16 cellular contexts compared by ENCODE assay signal in the genomic region with DNA sequence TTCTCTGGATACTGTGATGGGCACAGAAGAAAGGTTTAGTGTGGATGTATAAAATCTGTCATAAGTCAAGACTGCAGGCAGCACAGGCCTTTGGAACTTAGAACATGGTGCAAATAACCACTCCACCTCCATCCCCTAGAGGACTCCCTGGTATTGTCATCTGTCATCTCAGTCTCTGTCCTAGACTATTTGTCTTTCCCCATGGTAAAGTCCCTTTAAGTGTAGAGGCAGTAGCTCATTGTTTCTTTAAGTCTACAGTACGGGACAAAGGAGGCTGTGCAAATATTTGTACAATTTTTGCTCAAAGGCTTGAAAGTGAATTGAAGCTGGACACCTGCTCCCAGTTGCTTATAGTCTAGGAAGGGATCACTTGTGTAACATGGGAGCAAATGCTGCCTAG. TPM values are rescaled to one million over a fixed set of nuclear protein-coding genes. Genes with fewer than 3 reads are reported as not detected.
DNase-seq lines count a peak whose midpoint lies in the region; ATAC-seq and TF ChIP-seq lines count a peak whose summit lies in the region.
"Had no signal": no experiment of that assay in that cellular context is flagged by ENCODE, and none has a peak within 500 bp of the region (broad histone marks: within the 10 kb centered on the region; RNA-seq: fewer than 3 reads in every experiment).

No MANE protein-coding gene starts in this region.

- CTCF ChIA-PET in Panc1 (lab: Charles Lee): no interaction called here
- CTCF ChIA-PET in RWPE1 (lab: Yijun Ruan, JAX): interaction anchor here (0.5 kb wide), 1 partner anchor 341 kb away, joined by 3 read pairs; no protein-coding TSS in a partner anchor

- POLR2A ChIA-PET in Panc1 (lab: Charles Lee) (no interaction called here), RWPE1 (lab: Yijun Ruan, JAX; ENCODE audit: low non-redundant PET) (no interaction called here)

- DNase-seq in natural killer cell: no peak
- DNase-seq in natural killer cell treated with Interleukin-12 subunit alpha and Interleukin-12 subunit beta and Interleukin-15 and Interleukin-18, amount 100 ng/mL, for 72 hours (ENCODE audit: low spot score): no peak
- peak; percentile 98 for DNase-seq in NCI-H146 (lab: John Stamatoyannopoulos, UW)
- no peak for DNase-seq in Panc1 (ENCODE audit: low read depth, low spot score)
- DNase-seq in RWPE1 (ENCODE audit: low spot score): no peak
- no peak for DNase-seq in stimulated activated CD4-positive, alpha-beta T cell treated with anti-CD3 and anti-CD28 coated beads, Interleukin-2, amount 100 ng/mL, for 24 hours
- DNase-seq: activated CD4-positive, alpha-beta T cell treated with anti-CD3 and anti-CD28 coated beads for 1 hour; activated effector memory CD4-positive, alpha-beta T cell treated with Interleukin-2 at 50 U/mL for 16 hours; caudate nucleus; heart right ventricle; islet precursor cell; posterior cingulate gyrus; Right ventricle myocardium superior had no signal

- no peak overlapping the region for H3K27ac ChIP-seq in Panc1 (ENCODE audit: low read length)
- no peak overlapping the region for H3K27ac ChIP-seq in RWPE1
- H3K27ac ChIP-seq: heart right ventricle, suprapubic skin had no signal

- H3K4me1 Mint-ChIP-seq in natural killer cell: peaks cover 29 to 35% of the 10 kb centered on the region in 2 donors
- peaks cover 26 to 28% of the 10 kb centered on the region in 2 donors for H3K4me1 Mint-ChIP-seq in natural killer cell treated with Interleukin-12 subunit alpha and Interleukin-12 subunit beta and Interleukin-15 and Interleukin-18, amount 100 ng/mL, for 72 hours (ENCODE audit: low read depth in 2 of 2)

- peaks cover 6% of the 10 kb centered on the region; the same call in 1 of the 2 replicates for H3K4me1 ChIP-seq in Panc1 (ENCODE audit: control insufficient read depth, insufficient read depth, low read length)

- in situ Hi-C loops in Panc1 (cut with HindIII; ENCODE audit: low pct_unique_long_range_greater_than_20kb, low sequenced_read_pairs): no loop called here

- peak overlapping the region; percentile 57 for H3K4me3 Mint-ChIP-seq in natural killer cell
- H3K4me3 Mint-ChIP-seq in natural killer cell treated with Interleukin-12 subunit alpha and Interleukin-12 subunit beta and Interleukin-15 and Interleukin-18, amount 100 ng/mL, for 72 hours: no peak overlapping the region

- H3K36me3 ChIP-seq in Panc1 (ENCODE audit: control insufficient read depth, insufficient read depth, low read length): no peaks in the 10 kb centered on the region; the same call in 1 of the 2 replicates
- H3K36me3 ChIP-seq: heart right ventricle, suprapubic skin had no signal

- intact Hi-C loops in natural killer cell (cut with micrococcal nuclease) (no loop called here), Panc1 (cut with micrococcal nuclease; ENCODE audit: unreplicated experiment) (no loop called here)

- no TSS peak for BruUV-seq in Panc1 (replicated peaks; lab: Mats Ljungman, UMichigan)

- TF ChIP-seq CTCF in natural killer cell (IDR thresholded peaks at IDR 0.05) (no peak), Panc1 (IDR thresholded peaks at IDR 0.05) (0 out of 2 replicates have a peak, but pooled peaks have one; percentile 10), RWPE1 (conservative IDR thresholded peaks at IDR 0.05; ENCODE audit: low read depth) (no peak)

- H3K27me3 Mint-ChIP-seq in natural killer cell (ENCODE audit: low read depth in 2 of 2): peaks cover 4 to 20% of the 10 kb centered on the region in 2 donors
- peaks cover 3 to 4% of the 10 kb centered on the region in 2 donors for H3K27me3 Mint-ChIP-seq in natural killer cell treated with Interleukin-12 subunit alpha and Interleukin-12 subunit beta and Interleukin-15 and Interleukin-18, amount 100 ng/mL, for 72 hours

- no peaks in the 10 kb centered on the region for H3K27me3 ChIP-seq in Panc1 (ENCODE audit: control insufficient read depth, insufficient read depth, low read length)
- H3K27me3 ChIP-seq: heart right ventricle, suprapubic skin had no signal

- ATAC-seq in natural killer cell: no peak
- ATAC-seq in natural killer cell treated with Interleukin-12 subunit alpha and Interleukin-12 subunit beta and Interleukin-15 and Interleukin-18, amount 100 ng/mL, for 72 hours: no peak
- ATAC-seq in Panc1: no peak
- no peak for ATAC-seq in HG03135 (IDR thresholded peaks at IDR 0.05; ENCODE audit: unreplicated experiment)
- ATAC-seq: heart right ventricle had no signal

- no peak overlapping the region for H3K4me3 ChIP-seq in Panc1 (ENCODE audit: low read depth in 2 of 2, low read length in 2 of 2)
- H3K4me3 ChIP-seq: heart right ventricle, smooth muscle cell, suprapubic skin had no signal

- peaks cover 8% of the 10 kb centered on the region; the same call in 1 of the 2 replicates for H3K9me3 ChIP-seq in Panc1 (ENCODE audit: control insufficient read depth, insufficient read depth, low read depth, low read length)
- H3K9me3 ChIP-seq: suprapubic skin had no signal

- no peak overlapping the region for H3K27ac Mint-ChIP-seq in natural killer cell
- no peak overlapping the region for H3K27ac Mint-ChIP-seq in natural killer cell treated with Interleukin-12 subunit alpha and Interleukin-12 subunit beta and Interleukin-15 and Interleukin-18, amount 100 ng/mL, for 72 hours

- peaks cover 11% of the 10 kb centered on the region for H3K36me3 Mint-ChIP-seq in natural killer cell
- peaks cover 4% of the 10 kb centered on the region for H3K36me3 Mint-ChIP-seq in natural killer cell treated with Interleukin-12 subunit alpha and Interleukin-12 subunit beta and Interleukin-15 and Interleukin-18, amount 100 ng/mL, for 72 hours

- H3K9me3 Mint-ChIP-seq in natural killer cell: peaks cover 2 to 5% of the 10 kb centered on the region in 2 donors
- H3K9me3 Mint-ChIP-seq in natural killer cell treated with Interleukin-12 subunit alpha and Interleukin-12 subunit beta and Interleukin-15 and Interleukin-18, amount 100 ng/mL, for 72 hours: peaks cover 2% of the 10 kb centered on the region

RNA-seq across cellular contexts. Expression of a gene that starts 3.2 kb away (rescaled TPM):
- 10 to 100 TPM; 13.0 to 32.4 (median 21.7) TPM for total RNA-seq in natural killer cell
- total RNA-seq in natural killer cell treated with Interleukin-12 subunit alpha and Interleukin-12 subunit beta and Interleukin-15 and Interleukin-18, amount 100 ng/mL, for 72 hours: 10 to 100 TPM in 1 of 2 donors, 1 to 10 TPM in 1; 6.3 to 15.2 TPM
- total RNA-seq in Panc1 (2021; ENCODE audit: unreplicated experiment): 1.4 TPM
- 1.6 TPM for polyA plus RNA-seq in Panc1 (2012; ENCODE audit: insufficient read length)
